21 cellular contexts compared by ENCODE assay signal in genomic region chr3:114081022-114081421, GRCh38. TPM values are rescaled to one million over a fixed set of nuclear protein-coding genes. Genes with fewer than 3 reads are reported as not detected.
DNase-seq lines count a peak whose midpoint lies in the region; FAIRE-seq and TF ChIP-seq lines count a peak whose summit lies in the region.
"Had no signal": no experiment of that assay in that cellular context is flagged by ENCODE, and none has a peak within 500 bp of the region (broad histone marks: within the 10 kb centered on the region; RNA-seq: fewer than 3 reads in every experiment).

No MANE protein-coding gene starts in this region.

- TF ChIP-seq CTCF in astrocyte (IDR thresholded peaks at IDR 0.05; ENCODE audit: insufficient read depth, low read depth, low read length) (no peak), fibroblast of the aortic adventitia (IDR thresholded peaks at IDR 0.05; ENCODE audit: insufficient read depth, low read length) (no peak)

- H3K27me3 ChIP-seq in ACC112 (ENCODE audit: insufficient read depth, low read length) (no peaks in the 10 kb centered on the region), astrocyte (ENCODE audit: insufficient read depth, low read length) (no peaks in the 10 kb centered on the region)
- H3K27me3 ChIP-seq: MG63 had no signal

- CTCF ChIA-PET in activated CD4-positive, alpha-beta T cell treated with anti-CD3 and anti-CD28 coated beads, Interleukin-2, amount 10 ng/mL, durations not matched to agents 7 days and 5 days (lab: Charles Lee): no interaction called here

- H3K27ac ChIP-seq in ACC112 (ENCODE audit: low read depth, low read length) (peak overlapping the region; percentile 58; the same call in 1 of the 2 replicates), astrocyte (ENCODE audit: low read depth, low read length) (no peak overlapping the region)

- DNase-seq in GM04503 (ENCODE audit: low read depth) (peak; percentile 43), astrocyte (ENCODE audit: low read depth) (peak; percentile 22), fibroblast of the aortic adventitia (ENCODE audit: low read depth) (peak; percentile 60), NCI-H2227 (lab: John Stamatoyannopoulos, UW; ENCODE audit: unreplicated experiment) (no peak), NCI-H1436 (lab: John Stamatoyannopoulos, UW) (no peak), frontal cortex (ENCODE audit: low spot score in 2 of 2) (no peak)
- DNase-seq in activated CD4-positive, alpha-beta T cell treated with anti-CD3 and anti-CD28 coated beads, Interleukin-2, amount 10 ng/mL, durations not matched to agents 7 days and 5 days: no peak
- DNase-seq: AML-193; Caco-2; DMS153; H7; Karpas-422; MG63; NCI-H1092 treated with DMSO at 0.1 percent for 48 hours; NCI-H1694 treated with DMSO at 0.1 percent for 48 hours; NCI-H446; NK-92 treated with Interleukin-12 subunit alpha and Interleukin-12 subunit beta, amount 100 ng/mL, for 24 hours; OCI-M1; SIG-M5 had no signal

- H3K27me3 Mint-ChIP-seq in astrocyte (ENCODE audit: low read depth, unreplicated experiment): no peaks in the 10 kb centered on the region
- no peaks in the 10 kb centered on the region for H3K27me3 Mint-ChIP-seq in activated CD4-positive, alpha-beta T cell treated with anti-CD3 and anti-CD28 coated beads, Interleukin-2, amount 10 ng/mL, durations not matched to agents 7 days and 5 days

- H3K9me3 Mint-ChIP-seq in astrocyte (ENCODE audit: unreplicated experiment): no peaks in the 10 kb centered on the region
- no peaks in the 10 kb centered on the region for H3K9me3 Mint-ChIP-seq in activated CD4-positive, alpha-beta T cell treated with anti-CD3 and anti-CD28 coated beads, Interleukin-2, amount 10 ng/mL, durations not matched to agents 7 days and 5 days
- H3K9me3 Mint-ChIP-seq: CD14-positive monocyte had no signal

- H3K36me3 ChIP-seq in ACC112 (ENCODE audit: insufficient read depth, low read length) (peaks cover 48% of the 10 kb centered on the region), astrocyte (ENCODE audit: insufficient read depth, low read length) (peaks cover 37% of the 10 kb centered on the region)

- H2AFZ ChIP-seq in ACC112 (ENCODE audit: low read length, unreplicated experiment) (no peak overlapping the region), astrocyte (ENCODE audit: low read depth, low read length) (no peak overlapping the region)

- H3K4me3 Mint-ChIP-seq in astrocyte (ENCODE audit: unreplicated experiment): no peak overlapping the region
- H3K4me3 Mint-ChIP-seq in activated CD4-positive, alpha-beta T cell treated with anti-CD3 and anti-CD28 coated beads, Interleukin-2, amount 10 ng/mL, durations not matched to agents 7 days and 5 days: no peak overlapping the region
- H3K4me3 Mint-ChIP-seq: CD14-positive monocyte had no signal

- no peak overlapping the region for H3K4me3 ChIP-seq in ACC112 (ENCODE audit: low read depth, low read length)
- H3K4me3 ChIP-seq in astrocyte (ENCODE audit: insufficient read depth, low read depth, low read length): no peak overlapping the region
- no peak overlapping the region for H3K4me3 ChIP-seq in fibroblast of the aortic adventitia (ENCODE audit: low read depth, low read length)
- H3K4me3 ChIP-seq: MG63 had no signal

- peak; percentile 58 for FAIRE-seq in astrocyte (lab: Jason Lieb, UNC)
- no peak for FAIRE-seq in frontal cortex (lab: Jason Lieb, UNC)

- H3K4me1 Mint-ChIP-seq in astrocyte (ENCODE audit: low read depth, unreplicated experiment): no peaks in the 10 kb centered on the region
- no peaks in the 10 kb centered on the region for H3K4me1 Mint-ChIP-seq in activated CD4-positive, alpha-beta T cell treated with anti-CD3 and anti-CD28 coated beads, Interleukin-2, amount 10 ng/mL, durations not matched to agents 7 days and 5 days
- H3K4me1 Mint-ChIP-seq: CD14-positive monocyte had no signal

- no peak overlapping the region for H3K4me2 ChIP-seq in astrocyte (ENCODE audit: low read length)

- peaks cover 18% of the 10 kb centered on the region for H3K36me3 Mint-ChIP-seq in astrocyte (ENCODE audit: low read depth, unreplicated experiment)
- peaks cover 74% of the 10 kb centered on the region for H3K36me3 Mint-ChIP-seq in activated CD4-positive, alpha-beta T cell treated with anti-CD3 and anti-CD28 coated beads, Interleukin-2, amount 10 ng/mL, durations not matched to agents 7 days and 5 days (ENCODE audit: low read depth)

- no peaks in the 10 kb centered on the region for H3K79me2 ChIP-seq in ACC112 (ENCODE audit: control insufficient read depth, insufficient read depth, low read length, unreplicated experiment)
- no peaks in the 10 kb centered on the region for H3K79me2 ChIP-seq in astrocyte (ENCODE audit: insufficient read depth, low read length)

- peaks cover 18% of the 10 kb centered on the region for H3K4me1 ChIP-seq in ACC112 (ENCODE audit: control insufficient read depth, insufficient read depth, low read length, unreplicated experiment)
- H3K4me1 ChIP-seq in astrocyte (ENCODE audit: insufficient read depth, low read length): no peaks in the 10 kb centered on the region
- H3K4me1 ChIP-seq: Caco-2 had no signal

- H3K27ac Mint-ChIP-seq in astrocyte (ENCODE audit: unreplicated experiment): no peak overlapping the region
- H3K27ac Mint-ChIP-seq in activated CD4-positive, alpha-beta T cell treated with anti-CD3 and anti-CD28 coated beads, Interleukin-2, amount 10 ng/mL, durations not matched to agents 7 days and 5 days: no peak overlapping the region
- H3K27ac Mint-ChIP-seq: CD14-positive monocyte had no signal

- H3K9ac ChIP-seq in astrocyte (ENCODE audit: low read length): no peak overlapping the region

- no peaks in the 10 kb centered on the region for H4K20me1 ChIP-seq in astrocyte (ENCODE audit: insufficient read depth, low read length)

- H3K9me3 ChIP-seq in astrocyte (ENCODE audit: insufficient read depth, low read depth, low read length): no peaks in the 10 kb centered on the region
- H3K9me3 ChIP-seq: Caco-2, MG63 had no signal

- POLR2A ChIA-PET in activated CD4-positive, alpha-beta T cell treated with anti-CD3 and anti-CD28 coated beads, Interleukin-2, amount 10 ng/mL, durations not matched to agents 7 days and 5 days (lab: Charles Lee): no interaction called here

RNA-seq across cellular contexts. Expression of gene QTRT2, which starts 24.5 kb away (rescaled TPM):
- 17.2 and 22.7 TPM in 2 replicates for total RNA-seq in astrocyte
- total RNA-seq in fibroblast of the aortic adventitia (ENCODE audit: low replicate concordance): 23.7 and 33.9 TPM in 2 replicates
- 13.9 TPM for total RNA-seq in frontal cortex
- 10 to 100 TPM; 28.7 to 38.3 TPM for total RNA-seq in activated CD4-positive, alpha-beta T cell treated with anti-CD3 and anti-CD28 coated beads, Interleukin-2, amount 10 ng/mL, durations not matched to agents 7 days and 5 days

RNA-seq across cellular contexts. Expression of gene CCDC191, which starts 24.7 kb away (rescaled TPM):
- 2.5 and 3.1 TPM in 2 replicates for total RNA-seq in astrocyte
- 4.2 and 7.4 TPM in 2 replicates for total RNA-seq in fibroblast of the aortic adventitia (ENCODE audit: low replicate concordance)
- total RNA-seq in frontal cortex: 4.1 TPM
- 1 to 10 TPM; 2.9 to 3.2 TPM for total RNA-seq in activated CD4-positive, alpha-beta T cell treated with anti-CD3 and anti-CD28 coated beads, Interleukin-2, amount 10 ng/mL, durations not matched to agents 7 days and 5 days

Comparison
In these comparisons a context has a peak if more than half of its experiments do, and no peak if none do; other contexts are left out.
1. DNase-seq: peak in GM04503 (single experiment), astrocyte (single experiment) and fibroblast of the aortic adventitia (single experiment); none in NCI-H2227 (single experiment), NCI-H1436 (single experiment), frontal cortex (0 of 2) and activated CD4-positive, alpha-beta T cell treated with anti-CD3 and anti-CD28 coated beads, Interleukin-2, amount 10 ng/mL, durations not matched to agents 7 days and 5 days (single experiment).